In genomic region chr5:189486-189885, GRCh38 we compare ENCODE assay signal across 20 cellular contexts. TPM values are rescaled to one million over a fixed set of nuclear protein-coding genes. Genes with fewer than 3 reads are reported as not detected.
"Had no signal": no experiment of that assay in that cellular context is flagged by ENCODE, and none has a peak within 500 bp of the region (broad histone marks: within the 10 kb centered on the region; RNA-seq: fewer than 3 reads in every experiment).

No MANE protein-coding gene starts in this region.

- H3K27ac Mint-ChIP-seq: activated CD4-positive, alpha-beta T cell treated with anti-CD3 and anti-CD28 coated beads for 36 hours; activated T-helper 1 cell treated with anti-CD3 and anti-CD28 coated beads, Interleukin-12 subunit alpha, Interleukin-12 subunit beta, Interleukin-2, Interleukin-4 antibody, amounts not matched to agents 30 ng/mL and 10 ng/mL and 1 ng/mL, durations not matched to agents 14 hours and 24 hours and 36 hours; dendritic cell treated with granulocyte-macrophage colony-stimulating factor and Interleukin-4, amounts not matched to agents 40 ng/mL and 50 ng/mL, for 4 days had no signal

- H3K9me3 ChIP-seq: body of pancreas, mucosa of descending colon, thyroid gland had no signal

- H3K27ac ChIP-seq: body of pancreas, skin epidermis, thyroid gland, VCaP had no signal

- H3K36me3 Mint-ChIP-seq: immature natural killer cell, natural killer cell had no signal

- DNase-seq: activated CD4-positive, alpha-beta T cell treated with anti-CD3 and anti-CD28 coated beads for 36 hours; activated CD8-positive, alpha-beta memory T cell treated with anti-CD3 and anti-CD28 coated beads, Interleukin-2, amount 50 U/mL, for 48 hours; activated CD8-positive, alpha-beta T cell treated with anti-CD3 and anti-CD28 coated beads, Interleukin-2, amount 10 ng/mL, durations not matched to agents 7 days and 5 days; activated naive CD4-positive, alpha-beta T cell treated with anti-CD3 and anti-CD28 coated beads, Interleukin-2, amount 50 U/mL, for 16 hours; amniotic stem cell; body of pancreas; erythroblast; immature natural killer cell; left colon; mammary epithelial cell; mucosa of descending colon; natural killer cell; occipital lobe; T1000; thyroid gland had no signal

- FAIRE-seq: urothelium cell line had no signal

- H3K9me3 Mint-ChIP-seq: activated T-helper 1 cell treated with anti-CD3 and anti-CD28 coated beads, Interleukin-12 subunit alpha, Interleukin-12 subunit beta, Interleukin-2, Interleukin-4 antibody, amounts not matched to agents 30 ng/mL and 10 ng/mL and 1 ng/mL, durations not matched to agents 14 hours and 24 hours and 36 hours; dendritic cell treated with granulocyte-macrophage colony-stimulating factor and Interleukin-4, amounts not matched to agents 40 ng/mL and 50 ng/mL, for 4 days; immature natural killer cell; natural killer cell had no signal

- H3K36me3 ChIP-seq: thyroid gland had no signal

- H3K4me3 ChIP-seq: body of pancreas, mucosa of descending colon, skin epidermis, thyroid gland had no signal

- H3K27me3 ChIP-seq: body of pancreas, thyroid gland had no signal

- H3K4me3 Mint-ChIP-seq: activated CD4-positive, alpha-beta T cell treated with anti-CD3 and anti-CD28 coated beads for 36 hours; activated CD8-positive, alpha-beta T cell treated with anti-CD3 and anti-CD28 coated beads, Interleukin-2, amount 10 ng/mL, durations not matched to agents 7 days and 5 days; activated T-helper 1 cell treated with anti-CD3 and anti-CD28 coated beads, Interleukin-12 subunit alpha, Interleukin-12 subunit beta, Interleukin-2, Interleukin-4 antibody, amounts not matched to agents 30 ng/mL and 10 ng/mL and 1 ng/mL, durations not matched to agents 14 hours and 24 hours and 36 hours; dendritic cell treated with granulocyte-macrophage colony-stimulating factor and Interleukin-4, amounts not matched to agents 40 ng/mL and 50 ng/mL, for 4 days; immature natural killer cell; natural killer cell had no signal

RNA-seq across cellular contexts. Expression of gene LRRC14B, which starts 1.8 kb away (rescaled TPM):
- total RNA-seq: activated CD8-positive, alpha-beta T cell treated with anti-CD3 and anti-CD28 coated beads, Interleukin-2, amount 10 ng/mL, durations not matched to agents 7 days and 5 days; activated T-helper 1 cell treated with anti-CD3 and anti-CD28 coated beads, Interleukin-12 subunit alpha, Interleukin-12 subunit beta, Interleukin-2, Interleukin-4 antibody, amounts not matched to agents 30 ng/mL and 10 ng/mL and 1 ng/mL, durations not matched to agents 14 hours and 24 hours and 36 hours; body of pancreas; left colon; mammary epithelial cell; mucosa of descending colon; natural killer cell; occipital lobe; thyroid gland had no signal
- polyA plus RNA-seq: immature natural killer cell, mammary epithelial cell had no signal
